In genomic region chr7:70480913-70481579, GRCh38 we compare ENCODE assay signal across 20 cellular contexts.
DNase-seq lines count a peak whose midpoint lies in the region; ATAC-seq, FAIRE-seq and TF ChIP-seq lines count a peak whose summit lies in the region.
"Had no signal": no experiment of that assay in that cellular context is flagged by ENCODE, and none has a peak within 500 bp of the region (broad histone marks: within the 10 kb centered on the region; RNA-seq: fewer than 3 reads in every experiment).

No MANE protein-coding gene starts in this region.

- no peak overlapping the region for H4K12ac ChIP-seq in trophoblast cell (ENCODE audit: low read depth, low read length)

- H2BK12ac ChIP-seq in H1 (ENCODE audit: low read depth, low read length) = no peak overlapping the region
- H2BK12ac ChIP-seq in trophoblast cell (ENCODE audit: low read length) = no peak overlapping the region

- H3K36me3 ChIP-seq in H1 (ENCODE audit: control insufficient read depth in 2 of 4, insufficient read depth in 4 of 4, low read length in 3 of 4) (no peaks in the 10 kb centered on the region), trophoblast cell (ENCODE audit: control insufficient read depth in 1 of 2, insufficient read depth in 2 of 2, low read length in 2 of 2) (no peaks in the 10 kb centered on the region)
- H3K36me3 ChIP-seq: cardiac muscle cell, upper lobe of left lung had no signal

- no peak overlapping the region for H3K56ac ChIP-seq in H1 (replicated peaks; ENCODE audit: insufficient read length, low read depth, low read length)

- no peak for ATAC-seq in activated naive CD4-positive, alpha-beta T cell treated with anti-CD3 and anti-CD28 coated beads, Interleukin-2, amount 50 U/mL, for 72 hours
- ATAC-seq: stimulated activated memory B cell treated with anti-CD40 and anti-IgM and Interleukin-4, amounts not matched to agents 10 μg/mL and 1 μg/mL and 100 μg/mL, for 72 hours had no signal

- no peak overlapping the region for H3K9ac ChIP-seq in H1 (replicated peaks in 1 of 4; ENCODE audit: extremely low read depth in 1 of 4, low read depth in 3 of 4, low read length in 3 of 4)
- no peak overlapping the region for H3K9ac ChIP-seq in trophoblast cell (ENCODE audit: low read length)
- H3K9ac ChIP-seq: KMS-11 had no signal

- CTCF ChIA-PET in H1 (lab: Charles Lee; ENCODE audit: partially characterized antibody) = no interaction called here

- no peaks in the 10 kb centered on the region for H3K79me1 ChIP-seq in H1 (ENCODE audit: low read depth, low read length)
- H3K79me1 ChIP-seq in trophoblast cell (ENCODE audit: low read length) = peaks cover 6% of the 10 kb centered on the region

- H2BK5ac ChIP-seq in H1 (ENCODE audit: low read depth, low read length) (no peak overlapping the region), trophoblast cell (ENCODE audit: low read depth, low read length, poor library complexity) (no peak overlapping the region)

- H2BK120ac ChIP-seq in H1 (replicated peaks; ENCODE audit: low read depth, low read length) = no peak overlapping the region
- no peak overlapping the region for H2BK120ac ChIP-seq in trophoblast cell (ENCODE audit: insufficient read depth, low read length, poor library complexity)

- H2AK5ac ChIP-seq in H1 (ENCODE audit: low read depth, low read length) = no peak overlapping the region
- no peak overlapping the region for H2AK5ac ChIP-seq in trophoblast cell (ENCODE audit: low read length)

- H3K27ac ChIP-seq in H1 (ENCODE audit: low read depth, low read length) (no peak overlapping the region), trophoblast cell (ENCODE audit: low read depth, low read length) (no peak overlapping the region)
- H3K27ac ChIP-seq: cardiac muscle cell, hepatocyte, KMS-11, SK-N-MC, upper lobe of left lung had no signal

- no peaks in the 10 kb centered on the region for H3K4me1 ChIP-seq in H1 (replicated peaks in 1 of 4; ENCODE audit: control insufficient read depth in 3 of 4, insufficient read depth in 4 of 4, low read length in 3 of 4)
- peaks cover 12 to 17% of the 10 kb centered on the region in 2 experiments for H3K4me1 ChIP-seq in trophoblast cell (ENCODE audit: control insufficient read depth in 1 of 2, insufficient read depth in 2 of 2, low read length in 2 of 2)
- H3K4me1 ChIP-seq: upper lobe of left lung had no signal

- H3K4me3 ChIP-seq in H1 (ENCODE audit: extremely low read depth in 1 of 4, insufficient read depth in 2 of 4, low read depth in 3 of 4, low read length in 4 of 4) (no peak overlapping the region), trophoblast cell (ENCODE audit: low read depth, low read length) (no peak overlapping the region)
- H3K4me3 ChIP-seq: cardiac muscle cell, hepatocyte, SK-N-MC, upper lobe of left lung had no signal

- H4K8ac ChIP-seq in H1 (ENCODE audit: extremely low read depth, insufficient read depth, low read length) = no peak overlapping the region
- no peak overlapping the region for H4K8ac ChIP-seq in trophoblast cell (ENCODE audit: low read depth, low read length)

- H3K36me3 Mint-ChIP-seq in activated naive CD4-positive, alpha-beta T cell treated with anti-CD3 and anti-CD28 coated beads, Interleukin-2, amount 50 U/mL, for 72 hours = no peaks in the 10 kb centered on the region

- no peak overlapping the region for H3K4ac ChIP-seq in H1 (replicated peaks; ENCODE audit: insufficient read length, low read depth, low read length)
- H3K4ac ChIP-seq in trophoblast cell (ENCODE audit: low read depth, low read length) = no peak overlapping the region

- POLR2A ChIA-PET in H1 (lab: Charles Lee; ENCODE audit: partially characterized antibody) = no interaction called here

- H3K14ac ChIP-seq in H1 (ENCODE audit: insufficient read length) (no peak overlapping the region), trophoblast cell (ENCODE audit: low read length) (no peak overlapping the region)

- no peak overlapping the region for H4K5ac ChIP-seq in H1 (ENCODE audit: insufficient read length, low read depth, low read length)

- no peaks in the 10 kb centered on the region for H4K20me1 ChIP-seq in H1 (replicated peaks in 1 of 2; ENCODE audit: control insufficient read depth in 1 of 2, insufficient read depth in 2 of 2, low read length in 2 of 2)

- H2BK20ac ChIP-seq in H1 (ENCODE audit: low read length) = no peak overlapping the region

- H3K9me3 ChIP-seq in H1 (ENCODE audit: insufficient read depth in 2 of 2, low read depth in 1 of 2, low read length in 1 of 2) (no peaks in the 10 kb centered on the region), trophoblast cell (ENCODE audit: insufficient read depth, low read depth, low read length) (no peaks in the 10 kb centered on the region)
- H3K9me3 ChIP-seq: upper lobe of left lung had no signal

- H3K27me3 ChIP-seq in H1 (replicated peaks in 1 of 4; ENCODE audit: control insufficient read depth in 3 of 4, extremely low read depth in 1 of 4, insufficient read depth in 3 of 4, low read length in 3 of 4) (no peaks in the 10 kb centered on the region), trophoblast cell (ENCODE audit: insufficient read depth, low read length) (no peaks in the 10 kb centered on the region)
- H3K27me3 ChIP-seq: cardiac muscle cell, hepatocyte, upper lobe of left lung had no signal

- H3K18ac ChIP-seq in H1 (ENCODE audit: extremely low read depth, low read length) (peak overlapping the region; percentile 11; the same call in 1 of the 2 replicates), trophoblast cell (ENCODE audit: low read length) (no peak overlapping the region)

- H4K91ac ChIP-seq in H1 (replicated peaks; ENCODE audit: insufficient read length, low read length) = no peak overlapping the region
- no peak overlapping the region for H4K91ac ChIP-seq in trophoblast cell (ENCODE audit: low read depth, low read length)

- H3K9me3 Mint-ChIP-seq in activated naive CD4-positive, alpha-beta T cell treated with anti-CD3 and anti-CD28 coated beads, Interleukin-2, amount 50 U/mL, for 72 hours = peaks cover 5 to 6% of the 10 kb centered on the region in 2 donors
- H3K9me3 Mint-ChIP-seq: activated T-helper 1 cell treated with anti-CD3 and anti-CD28 coated beads, Interleukin-12 subunit alpha, Interleukin-12 subunit beta, Interleukin-2, Interleukin-4 antibody, amounts not matched to agents 30 ng/mL and 10 ng/mL and 1 ng/mL, durations not matched to agents 14 hours and 24 hours and 36 hours had no signal

- no peaks in the 10 kb centered on the region for H3K23me2 ChIP-seq in H1 (ENCODE audit: low read depth, low read length)

- no peak for TF ChIP-seq RAD21 in H1 (IDR thresholded peaks at IDR 0.05 in 1 of 2, conservative IDR thresholded peaks at IDR 0.05 in 1 of 2; ENCODE audit: low read depth in 2 of 2, low read length in 2 of 2)

- no peak for TF ChIP-seq POLR2A in H1 (IDR thresholded peaks at IDR 0.05; ENCODE audit: control extremely low read depth in 1 of 2, low read depth in 2 of 2, low read length in 2 of 2)

- H2BK15ac ChIP-seq in H1 (ENCODE audit: low read length) = no peak overlapping the region

- FAIRE-seq in H1 (lab: Jason Lieb, UNC) = no peak
- FAIRE-seq: kidney had no signal

- DNase-seq in AG20443 (ENCODE audit: low spot score) = peak; percentile 18
- peak; percentile 63 for DNase-seq in M059J (ENCODE audit: low read depth)
- DNase-seq in H1 (ENCODE audit: low read depth in 1 of 2, low spot score in 2 of 2) = no peak
- DNase-seq in trophoblast cell = peak in 1 of 2 donors; percentile 4
- no peak for DNase-seq in activated naive CD4-positive, alpha-beta T cell treated with anti-CD3 and anti-CD28 coated beads, Interleukin-2, amount 50 U/mL, for 72 hours (ENCODE audit: low spot score in 2 of 2)
- DNase-seq in DMS 273 treated with DMSO at 0.1 percent for 48 hours (lab: John Stamatoyannopoulos, UW) = no peak
- no peak for DNase-seq in NCI-H2171 treated with DMSO at 0.1 percent for 48 hours (lab: John Stamatoyannopoulos, UW)
- DNase-seq in medulla oblongata (ENCODE audit: extremely low spot score) = no peak
- DNase-seq: activated CD4-positive, CD25-positive, alpha-beta regulatory T cell treated with anti-CD3 and anti-CD28 coated beads, Interleukin-2, amount 50 U/mL, for 72 hours; H9; kidney; NCI-H1105; nephron progenitor cell; upper lobe of left lung had no signal

- H3K27ac Mint-ChIP-seq in activated naive CD4-positive, alpha-beta T cell treated with anti-CD3 and anti-CD28 coated beads, Interleukin-2, amount 50 U/mL, for 72 hours = no peak overlapping the region
- H3K27ac Mint-ChIP-seq: activated T-helper 1 cell treated with anti-CD3 and anti-CD28 coated beads, Interleukin-12 subunit alpha, Interleukin-12 subunit beta, Interleukin-2, Interleukin-4 antibody, amounts not matched to agents 30 ng/mL and 10 ng/mL and 1 ng/mL, durations not matched to agents 14 hours and 24 hours and 36 hours; H9; stimulated activated memory B cell treated with anti-CD40 and anti-IgM and Interleukin-4, amounts not matched to agents 10 μg/mL and 1 μg/mL and 100 μg/mL, for 72 hours had no signal

- no peak for TF ChIP-seq EP300 in H1 (IDR thresholded peaks at IDR 0.05; ENCODE audit: borderline replicate concordance in 1 of 2, low read depth in 2 of 2, low read length in 2 of 2)

- no peak for TF ChIP-seq CTCF in H1 (IDR thresholded peaks at IDR 0.05; ENCODE audit: control extremely low read depth in 1 of 3, insufficient read depth in 1 of 3, low read depth in 1 of 3, low read length in 3 of 3)

- no peaks in the 10 kb centered on the region for H3K79me2 ChIP-seq in H1 (ENCODE audit: control insufficient read depth in 1 of 2, insufficient read depth in 2 of 2, low read length in 2 of 2)
- no peaks in the 10 kb centered on the region for H3K79me2 ChIP-seq in trophoblast cell (ENCODE audit: control insufficient read depth, insufficient read depth, low read length, poor library complexity)
- H3K79me2 ChIP-seq: hepatocyte had no signal

- H2AFZ ChIP-seq in H1 (ENCODE audit: low read length) (no peak overlapping the region), trophoblast cell (ENCODE audit: insufficient read depth, low read length, poor library complexity) (no peak overlapping the region)
- H2AFZ ChIP-seq: hepatocyte had no signal

- no peak overlapping the region for H3K23ac ChIP-seq in H1 (ENCODE audit: insufficient read length)
- H3K23ac ChIP-seq in trophoblast cell (ENCODE audit: low read length) = no peak overlapping the region

- 62% methylated on average over 8 of the region's 8 CpGs; no CpG with 5 or more reads in 1 of the 2 experiments for WGBS in H1 (ENCODE audit: extremely low coverage in 1 of 2, insufficient coverage in 1 of 2, insufficient read length in 1 of 2, insufficient replicate concordance in 2 of 2, low coverage in 1 of 2, low lambda C conversion rate in 2 of 2, missing lambda C conversion rate in 1 of 2), 2 experiments
- WGBS in trophoblast cell (ENCODE audit: extremely low coverage, insufficient coverage, insufficient read length) = no CpG with 5 or more reads among the region's 8 CpGs

- H3K4me2 ChIP-seq in H1 (ENCODE audit: insufficient read depth in 1 of 2, low read depth in 2 of 2, low read length in 2 of 2) = no peak overlapping the region
- H3K4me2 ChIP-seq in trophoblast cell (ENCODE audit: low read length) = peak overlapping the region; percentile 16
- H3K4me2 ChIP-seq: hepatocyte, KMS-11 had no signal

Comparison
In these comparisons a context has a peak if more than half of its experiments do, and no peak if none do; other contexts are left out.
1. DNase-seq: peak in AG20443 (single experiment) and M059J (single experiment); none in H1 (0 of 2), activated naive CD4-positive, alpha-beta T cell treated with anti-CD3 and anti-CD28 coated beads, Interleukin-2, amount 50 U/mL, for 72 hours (0 of 2), DMS 273 treated with DMSO at 0.1 percent for 48 hours (single experiment), NCI-H2171 treated with DMSO at 0.1 percent for 48 hours (single experiment) and medulla oblongata (single experiment).